In genomic region chr17:21287703-21288449, GRCh38 we compare ENCODE assay signal across 1 cellular context.
TF ChIP-seq lines count a peak whose summit lies in the region.

No MANE protein-coding gene starts in this region.

TF ChIP-seq in HepG2, 621 proteins besides CTCF, POLR2A, EP300 and RAD21 (continued from another document):
- no peak for TF ChIP-seq PRDM15 (CRISPR knock-in tag; IDR thresholded peaks at IDR 0.05)
- no peak for TF ChIP-seq ZNF503 (CRISPR knock-in tag; IDR thresholded peaks at IDR 0.05)
- no peak for TF ChIP-seq SIN3A (IDR thresholded peaks at IDR 0.05; ENCODE audit: borderline replicate concordance, low read depth, low read length)
- peak; percentile 51 for TF ChIP-seq ZNF891 (CRISPR knock-in tag; IDR thresholded peaks at IDR 0.05)
- no peak for TF ChIP-seq ZNF75D (CRISPR knock-in tag; IDR thresholded peaks at IDR 0.05; ENCODE audit: borderline replicate concordance)
- TF ChIP-seq ATF4 (CRISPR knock-in tag; IDR thresholded peaks at IDR 0.05), result no peak
- peak; percentile 45; the same call in 1 of the 2 replicates for TF ChIP-seq ZNF644 (CRISPR knock-in tag; IDR thresholded peaks at IDR 0.05; ENCODE audit: low read depth)
- 0 out of 2 replicates have a peak, but pooled peaks have one; percentile 55 for TF ChIP-seq ZNF414 (CRISPR knock-in tag; IDR thresholded peaks at IDR 0.05)
- no peak for TF ChIP-seq ZNF205 (CRISPR knock-in tag; IDR thresholded peaks at IDR 0.05)
- TF ChIP-seq ZNF513 (CRISPR knock-in tag; conservative IDR thresholded peaks at IDR 0.05), result no peak
- no peak; the same call in 1 of the 2 replicates for TF ChIP-seq ZNF839 (CRISPR knock-in tag; IDR thresholded peaks at IDR 0.05; ENCODE audit: borderline replicate concordance)
- TF ChIP-seq EZH2 (conservative IDR thresholded peaks at IDR 0.05; ENCODE audit: low read depth, low read length), result no peak
- no peak for TF ChIP-seq ZNF572 (CRISPR knock-in tag; IDR thresholded peaks at IDR 0.05)
- TF ChIP-seq RNF219 (CRISPR knock-in tag; IDR thresholded peaks at IDR 0.05), result no peak
- peak; percentile 76 for TF ChIP-seq MAX (IDR thresholded peaks at IDR 0.05)
- no peak for TF ChIP-seq SETDB1 (CRISPR knock-in tag; IDR thresholded peaks at IDR 0.05; ENCODE audit: borderline replicate concordance)
- peak; percentile 60; the same call in 1 of the 2 replicates for TF ChIP-seq ZSCAN31 (CRISPR knock-in tag; IDR thresholded peaks at IDR 0.05; ENCODE audit: low read depth)
- no peak for TF ChIP-seq LBX2 (CRISPR knock-in tag; IDR thresholded peaks at IDR 0.05; ENCODE audit: borderline replicate concordance)
- TF ChIP-seq SIX4 (CRISPR knock-in tag; IDR thresholded peaks at IDR 0.05), result no peak; the same call in 1 of the 2 replicates
- no peak for TF ChIP-seq ZNF20 (CRISPR knock-in tag; IDR thresholded peaks at IDR 0.05)
- TF ChIP-seq ZBTB20 (CRISPR knock-in tag; IDR thresholded peaks at IDR 0.05; ENCODE audit: borderline replicate concordance, low read depth), result peak; percentile 55; the same call in 1 of the 2 replicates
- no peak for TF ChIP-seq ZNF276 (CRISPR knock-in tag; IDR thresholded peaks at IDR 0.05; ENCODE audit: low read depth)
- no peak for TF ChIP-seq SIX1 (CRISPR knock-in tag; IDR thresholded peaks at IDR 0.05; ENCODE audit: borderline replicate concordance)
- peak; percentile 40; the same call in 1 of the 2 replicates for TF ChIP-seq NCOA2 (CRISPR knock-in tag; IDR thresholded peaks at IDR 0.05)
- peak; percentile 82 for TF ChIP-seq CREB1 (IDR thresholded peaks at IDR 0.05)
- TF ChIP-seq CREB1 (CRISPR knock-in tag; IDR thresholded peaks at IDR 0.05), result peak; percentile 89; the same call in 1 of the 2 replicates
- no peak for TF ChIP-seq ZNF615 (CRISPR knock-in tag; IDR thresholded peaks at IDR 0.05; ENCODE audit: borderline replicate concordance)
- no peak for TF ChIP-seq HOXA7 (CRISPR knock-in tag; IDR thresholded peaks at IDR 0.05)
- no peak for TF ChIP-seq SRSF9 (IDR thresholded peaks at IDR 0.05; ENCODE audit: borderline replicate concordance, insufficient read depth, low read depth, low read length, poor library complexity, severe bottlenecking)
- TF ChIP-seq TBP (CRISPR knock-in tag; IDR thresholded peaks at IDR 0.05), result no peak
- TF ChIP-seq ZNF451 (CRISPR knock-in tag; IDR thresholded peaks at IDR 0.05), result peak; percentile 32; the same call in 1 of the 2 replicates
- no peak for TF ChIP-seq RFX3 (CRISPR knock-in tag; IDR thresholded peaks at IDR 0.05)
- TF ChIP-seq KAT8 (CRISPR knock-in tag; IDR thresholded peaks at IDR 0.05), result peak; percentile 78
- no peak; the same call in none of the 2 replicates for TF ChIP-seq ERF (CRISPR knock-in tag; IDR thresholded peaks at IDR 0.05)
- TF ChIP-seq PREB (CRISPR knock-in tag; IDR thresholded peaks at IDR 0.05), result no peak
- TF ChIP-seq ELF1 (CRISPR knock-in tag; IDR thresholded peaks at IDR 0.05), result peak; percentile 66; the same call in 1 of the 2 replicates
- peak; percentile 76 for TF ChIP-seq ZFX (CRISPR knock-in tag; IDR thresholded peaks at IDR 0.05; ENCODE audit: low read depth)
- TF ChIP-seq ZNF556 (CRISPR knock-in tag; IDR thresholded peaks at IDR 0.05; ENCODE audit: borderline replicate concordance), result peak; percentile 35; the same call in 1 of the 2 replicates
- 0 out of 2 replicates have a peak, but pooled peaks have one; percentile 37 for TF ChIP-seq ZNF790 (CRISPR knock-in tag; IDR thresholded peaks at IDR 0.05; ENCODE audit: borderline replicate concordance)
- TF ChIP-seq ZNF784 (CRISPR knock-in tag; IDR thresholded peaks at IDR 0.05; ENCODE audit: borderline replicate concordance), result no peak
TF ChIP-seq in HepG2: peak in this region for 215.
